12 cellular contexts compared by ENCODE assay signal in the genomic region with DNA sequence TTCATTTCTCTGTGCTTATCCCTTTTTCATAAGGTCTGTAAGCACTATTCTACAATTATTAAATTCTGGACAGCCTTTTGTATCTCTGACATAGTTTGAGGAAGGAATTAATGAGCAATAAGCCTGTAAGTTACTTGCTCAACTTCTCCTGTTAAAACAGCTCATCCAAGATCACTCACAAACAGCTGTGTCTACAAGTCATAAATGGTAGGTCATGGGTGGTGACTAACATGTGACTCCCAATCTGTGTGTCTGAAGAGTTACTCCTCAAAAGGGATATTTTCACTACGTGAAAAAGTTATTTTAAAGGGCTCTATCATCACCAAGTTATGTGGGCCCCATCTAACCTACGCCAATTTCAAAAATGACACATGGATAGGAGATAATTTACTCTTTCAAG.
DNase-seq lines count a peak whose midpoint lies in the region; TF ChIP-seq lines count a peak whose summit lies in the region.
"Had no signal": no experiment of that assay in that cellular context is flagged by ENCODE, and none has a peak within 500 bp of the region (broad histone marks: within the 10 kb centered on the region; RNA-seq: fewer than 3 reads in every experiment).

No MANE protein-coding gene starts in this region.

- H3K4me3 ChIP-seq in SU-DHL-6 (ENCODE audit: insufficient read depth, low read length, poor library complexity, severe bottlenecking) = no peak overlapping the region
- H3K4me3 ChIP-seq in hepatocyte = no peak overlapping the region
- H3K4me3 ChIP-seq: Peyer's patch had no signal

- H3K9me3 Mint-ChIP-seq in progenitor cell of endocrine pancreas (ENCODE audit: low read depth) (no peaks in the 10 kb centered on the region), type B pancreatic cell (peaks cover 14% of the 10 kb centered on the region)

- H3K27me3 ChIP-seq in SU-DHL-6 (ENCODE audit: low read length) (no peaks in the 10 kb centered on the region), hepatocyte (no peaks in the 10 kb centered on the region)
- H3K27me3 ChIP-seq: Peyer's patch had no signal

- no peaks in the 10 kb centered on the region for H3K4me1 Mint-ChIP-seq in progenitor cell of endocrine pancreas (ENCODE audit: low read depth)
- peaks cover 2% of the 10 kb centered on the region for H3K4me1 Mint-ChIP-seq in type B pancreatic cell (ENCODE audit: unreplicated experiment)

- no peaks in the 10 kb centered on the region for H3K36me3 ChIP-seq in SU-DHL-6 (ENCODE audit: low read length)
- H3K36me3 ChIP-seq in hepatocyte (replicated peaks; ENCODE audit: insufficient read depth, low read depth) = no peaks in the 10 kb centered on the region
- H3K36me3 ChIP-seq: Peyer's patch had no signal

- H3K9me2 ChIP-seq in SU-DHL-6 (replicated peaks; ENCODE audit: insufficient read depth, low read length) = no peaks in the 10 kb centered on the region
- no peaks in the 10 kb centered on the region for H3K9me2 ChIP-seq in hepatocyte (replicated peaks; ENCODE audit: insufficient read depth)

- H3K4me3 Mint-ChIP-seq in progenitor cell of endocrine pancreas (ENCODE audit: low read depth) (no peak overlapping the region), type B pancreatic cell (no peak overlapping the region)

- no peaks in the 10 kb centered on the region for H3K9me3 ChIP-seq in SU-DHL-6 (ENCODE audit: insufficient read depth, low read length)
- no peaks in the 10 kb centered on the region for H3K9me3 ChIP-seq in hepatocyte (ENCODE audit: low read depth)
- H3K9me3 ChIP-seq: Peyer's patch had no signal

- H3K9ac ChIP-seq in SU-DHL-6 (ENCODE audit: low read length) = no peak overlapping the region

- H3K27me3 Mint-ChIP-seq in progenitor cell of endocrine pancreas = no peaks in the 10 kb centered on the region
- no peaks in the 10 kb centered on the region for H3K27me3 Mint-ChIP-seq in type B pancreatic cell

- no peaks in the 10 kb centered on the region for H3F3A ChIP-seq in SU-DHL-6 (ENCODE audit: insufficient read depth)

- TF ChIP-seq CTCF in SU-DHL-6 (IDR thresholded peaks at IDR 0.05; ENCODE audit: insufficient read depth, low read length, poor library complexity, severe bottlenecking) (no peak), hepatocyte (IDR thresholded peaks at IDR 0.05; ENCODE audit: poor library complexity) (no peak), progenitor cell of endocrine pancreas (IDR thresholded peaks at IDR 0.05; ENCODE audit: unreplicated experiment) (no peak), type B pancreatic cell (conservative IDR thresholded peaks at IDR 0.05) (no peak)

- no peak overlapping the region for H3K27ac Mint-ChIP-seq in progenitor cell of endocrine pancreas
- H3K27ac Mint-ChIP-seq in type B pancreatic cell = no peak overlapping the region

- H3K27ac ChIP-seq in SU-DHL-6 (ENCODE audit: low read depth, low read length) (no peak overlapping the region), hepatocyte (peak overlapping the region; percentile 68)
- H3K27ac ChIP-seq: Peyer's patch had no signal

- WGBS in hepatocyte (ENCODE audit: low lambda C conversion rate, missing lambda C conversion rate) = 58% methylated on average over 2 of the region's 2 CpGs

- H2AFZ ChIP-seq in SU-DHL-6 (ENCODE audit: low read depth, low read length, severe bottlenecking) (peak overlapping the region; percentile 39), hepatocyte (no peak overlapping the region)

- no peaks in the 10 kb centered on the region for H3K36me3 Mint-ChIP-seq in progenitor cell of endocrine pancreas (ENCODE audit: insufficient read depth)
- H3K36me3 Mint-ChIP-seq in type B pancreatic cell = no peaks in the 10 kb centered on the region

- H4K20me1 ChIP-seq in SU-DHL-6 (ENCODE audit: low read depth, low read length) = no peaks in the 10 kb centered on the region
- H4K20me1 ChIP-seq in hepatocyte (ENCODE audit: insufficient read depth, poor library complexity, severe bottlenecking) = no peaks in the 10 kb centered on the region

- H3K4me2 ChIP-seq in SU-DHL-6 (ENCODE audit: low read depth, low read length, poor library complexity, severe bottlenecking) (no peak overlapping the region), hepatocyte (no peak overlapping the region)

- peaks cover 4% of the 10 kb centered on the region for H3K4me1 ChIP-seq in hepatocyte (ENCODE audit: insufficient read depth)
- H3K4me1 ChIP-seq: Peyer's patch had no signal

- H3K79me2 ChIP-seq in SU-DHL-6 (ENCODE audit: insufficient read depth, low read length) (no peaks in the 10 kb centered on the region), hepatocyte (no peaks in the 10 kb centered on the region)

- peak; percentile 65 for DNase-seq in AG08395 (ENCODE audit: low spot score)
- peak; percentile 87 for DNase-seq in GM04503 (ENCODE audit: low read depth)
- DNase-seq in hepatocyte (ENCODE audit: low spot score) = peak; percentile 61
- no peak for DNase-seq in progenitor cell of endocrine pancreas (ENCODE audit: low spot score, unreplicated experiment)
- DNase-seq in type B pancreatic cell (ENCODE audit: extremely low spot score, unreplicated experiment) = no peak
- no peak for DNase-seq in KG1 (lab: John Stamatoyannopoulos, UW)
- no peak for DNase-seq in DMS79 treated with DMSO at 0.1 percent for 48 hours (lab: John Stamatoyannopoulos, UW)
- DNase-seq: activated CD4-positive, alpha-beta T cell treated with anti-CD3 and anti-CD28 coated beads for 4 hours; caudate nucleus; DND-41; Peyer's patch had no signal

Comparison
In these comparisons a context has a peak if more than half of its experiments do, and no peak if none do; other contexts are left out.
1. DNase-seq: peak in AG08395 (single experiment), GM04503 (single experiment) and hepatocyte (single experiment); none in progenitor cell of endocrine pancreas (single experiment), type B pancreatic cell (single experiment), KG1 (single experiment) and DMS79 treated with DMSO at 0.1 percent for 48 hours (single experiment).